Comparison of ENCODE assay signal across 22 cellular contexts in the genomic region with DNA sequence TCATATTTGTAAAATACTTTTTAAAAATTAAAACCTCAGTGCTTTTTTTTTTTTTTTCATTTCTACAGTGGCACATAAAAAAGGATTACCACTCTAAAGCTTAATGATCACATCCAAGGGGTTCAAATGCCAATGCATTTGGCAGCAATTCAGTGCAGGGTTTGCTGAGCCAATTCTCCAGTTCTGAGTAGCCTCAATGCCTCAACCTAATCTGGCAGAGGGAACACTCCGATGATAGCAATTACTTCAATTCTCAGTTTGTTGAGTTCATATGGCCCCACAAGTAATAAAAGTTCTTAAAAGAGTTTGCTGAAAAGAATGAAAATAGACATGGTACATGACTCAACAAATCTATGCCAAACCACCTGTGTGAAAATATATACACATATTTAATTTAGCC.
"Had no signal": no experiment of that assay in that cellular context is flagged by ENCODE, and none has a peak within 500 bp of the region (broad histone marks: within the 10 kb centered on the region; RNA-seq: fewer than 3 reads in every experiment).

No MANE protein-coding gene starts in this region.

- H3K27ac Mint-ChIP-seq: activated B cell treated with CpG ODN at 0.5 μM for 24 hours; activated CD4-positive, alpha-beta T cell treated with anti-CD3 and anti-CD28 coated beads for 36 hours; activated naive CD4-positive, alpha-beta T cell treated with anti-CD3 and anti-CD28 coated beads for 36 hours; mesothelial cell of epicardium; natural killer cell treated with Interleukin-12 subunit alpha and Interleukin-12 subunit beta and Interleukin-15 and Interleukin-18, amount 100 ng/mL, for 72 hours; T-helper 17 cell had no signal

- H3K9me3 Mint-ChIP-seq: activated naive CD4-positive, alpha-beta T cell treated with anti-CD3 and anti-CD28 coated beads for 36 hours; activated T-cell treated with anti-CD3 and anti-CD28 coated beads, Interleukin-2, amount 50 U/mL, for 4 hours had no signal

- H3K27me3 Mint-ChIP-seq: activated B cell treated with CpG ODN at 0.5 μM for 24 hours; activated CD4-positive, alpha-beta T cell treated with anti-CD3 and anti-CD28 coated beads for 36 hours; natural killer cell treated with Interleukin-12 subunit alpha and Interleukin-12 subunit beta and Interleukin-15 and Interleukin-18, amount 100 ng/mL, for 72 hours; T-helper 17 cell had no signal

- H3K27me3 ChIP-seq: body of pancreas, cardiac muscle cell, left lung, right atrium auricular region, spleen, testis, upper lobe of right lung had no signal

- H3K36me3 ChIP-seq: cardiac muscle cell, left lung, prostate gland, right atrium auricular region, spleen, upper lobe of right lung had no signal

- H3K4me3 Mint-ChIP-seq: activated B cell treated with CpG ODN at 0.5 μM for 24 hours; activated CD4-positive, alpha-beta T cell treated with anti-CD3 and anti-CD28 coated beads for 36 hours; activated naive CD4-positive, alpha-beta T cell treated with anti-CD3 and anti-CD28 coated beads for 36 hours; activated T-cell treated with anti-CD3 and anti-CD28 coated beads, Interleukin-2, amount 50 U/mL, for 4 hours; mesothelial cell of epicardium; natural killer cell treated with Interleukin-12 subunit alpha and Interleukin-12 subunit beta and Interleukin-15 and Interleukin-18, amount 100 ng/mL, for 72 hours; T-helper 17 cell had no signal

- H3K4me1 ChIP-seq: body of pancreas, left lung, prostate gland, right atrium auricular region, spleen, testis, upper lobe of right lung had no signal

- DNase-seq: activated B cell treated with CpG ODN at 0.5 μM for 24 hours; activated CD4-positive, alpha-beta T cell treated with anti-CD3 and anti-CD28 coated beads for 36 hours; activated CD4-positive, alpha-beta T cell treated with anti-CD3 and anti-CD28 coated beads, Interleukin-2, amount 50 U/mL, for 4 hours; activated CD8-positive, alpha-beta memory T cell treated with anti-CD3 and anti-CD28 coated beads, Interleukin-2, amount 50 U/mL, for 48 hours; activated naive CD4-positive, alpha-beta T cell treated with anti-CD3 and anti-CD28 coated beads for 36 hours; activated T-cell treated with anti-CD3 and anti-CD28 coated beads, Interleukin-2, amount 50 U/mL, for 4 hours; body of pancreas; cortex of kidney; kidney; left lung; spleen; stimulated activated CD4-positive, alpha-beta T cell treated with anti-CD3 and anti-CD28 coated beads, Interleukin-4, amount 100 ng/mL, for 1 hour; stimulated activated naive CD4-positive, alpha-beta T cell; T-helper 17 cell; testis; upper lobe of right lung had no signal

- H3K4me1 Mint-ChIP-seq: activated B cell treated with CpG ODN at 0.5 μM for 24 hours; activated CD4-positive, alpha-beta T cell treated with anti-CD3 and anti-CD28 coated beads for 36 hours; mesothelial cell of epicardium; T-helper 17 cell had no signal

- H3K4me3 ChIP-seq: body of pancreas, cardiac muscle cell, left lung, prostate gland, right atrium auricular region, spleen, testis, upper lobe of right lung had no signal

- H3K9me3 ChIP-seq: body of pancreas, left lung, prostate gland, right atrium auricular region, spleen, testis, upper lobe of right lung had no signal

- H3K27ac ChIP-seq: body of pancreas, cardiac muscle cell, epithelial cell of prostate, left lung, prostate gland, right atrium auricular region, spleen, testis, upper lobe of right lung had no signal

- H3K36me3 Mint-ChIP-seq: mesothelial cell of epicardium; natural killer cell treated with Interleukin-12 subunit alpha and Interleukin-12 subunit beta and Interleukin-15 and Interleukin-18, amount 100 ng/mL, for 72 hours had no signal

- ATAC-seq: activated CD4-positive, alpha-beta T cell treated with anti-CD3 and anti-CD28 coated beads for 36 hours; activated T-cell treated with anti-CD3 and anti-CD28 coated beads, Interleukin-2, amount 50 U/mL, for 4 hours; body of pancreas; left lung; natural killer cell treated with Interleukin-12 subunit alpha and Interleukin-12 subunit beta and Interleukin-15 and Interleukin-18, amount 100 ng/mL, for 72 hours; T-helper 17 cell; upper lobe of right lung had no signal
